9 cellular contexts compared by ENCODE assay signal in the genomic region with DNA sequence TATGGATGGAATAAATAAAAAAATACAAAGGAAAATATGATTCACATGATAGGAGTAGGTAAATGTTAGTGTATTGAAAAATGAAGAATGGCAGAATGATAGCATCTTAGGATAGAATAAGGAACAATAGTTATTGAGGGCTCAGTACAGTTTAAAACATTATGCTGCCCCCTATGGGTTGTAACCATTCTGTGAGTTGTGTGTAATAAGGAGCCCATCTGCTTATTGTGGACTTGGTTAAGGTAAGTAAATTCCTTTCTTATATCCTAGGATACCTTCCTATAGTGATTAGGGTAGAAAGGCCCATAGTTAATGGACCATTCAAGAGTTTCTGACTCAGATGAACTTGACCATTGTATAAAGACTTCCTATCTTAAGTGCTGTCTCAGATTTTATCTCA.
DNase-seq lines count a peak whose midpoint lies in the region; ATAC-seq and TF ChIP-seq lines count a peak whose summit lies in the region.
"Had no signal": no experiment of that assay in that cellular context is flagged by ENCODE, and none has a peak within 500 bp of the region (broad histone marks: within the 10 kb centered on the region; RNA-seq: fewer than 3 reads in every experiment).

No MANE protein-coding gene starts in this region.

- H3K9me3 Mint-ChIP-seq in chondrocyte (ENCODE audit: low read depth) (no peaks in the 10 kb centered on the region), neural crest cell (peaks cover 3% of the 10 kb centered on the region)
- H3K9me3 Mint-ChIP-seq in activated T-cell treated with anti-CD3 and anti-CD28 coated beads, Interleukin-2, amount 50 U/mL, for 24 hours, result peaks cover 3% of the 10 kb centered on the region

- peak; percentile 45 for TF ChIP-seq CTCF in GM13977 (IDR thresholded peaks at IDR 0.05; ENCODE audit: extremely low read depth, insufficient read depth, missing control alignments)
- TF ChIP-seq CTCF in MM.1S (IDR thresholded peaks at IDR 0.05; ENCODE audit: low read length), result peak; percentile 34
- peak; percentile 70 for TF ChIP-seq CTCF in chondrocyte (IDR thresholded peaks at IDR 0.05)
- peak; percentile 53 for TF ChIP-seq CTCF in neural crest cell (conservative IDR thresholded peaks at IDR 0.05)

- no peaks in the 10 kb centered on the region for H3K27me3 ChIP-seq in MM.1S (replicated peaks; ENCODE audit: insufficient read depth, low read length)

- DNase-seq in GM13977 (ENCODE audit: low spot score), result no peak
- peak; percentile 27 for DNase-seq in MM.1S
- no peak for DNase-seq in chondrocyte (ENCODE audit: low spot score)
- no peak for DNase-seq in neural crest cell (ENCODE audit: low read depth, low spot score)
- no peak for DNase-seq in LoVo (ENCODE audit: low spot score)
- DNase-seq in activated T-cell treated with anti-CD3 and anti-CD28 coated beads, Interleukin-2, amount 50 U/mL, for 24 hours, result no peak
- DNase-seq: activated naive CD4-positive, alpha-beta T cell had no signal

- H3K9me2 ChIP-seq in MM.1S (replicated peaks; ENCODE audit: insufficient read depth, low read length), result no peaks in the 10 kb centered on the region

- no peak overlapping the region for H3K27ac Mint-ChIP-seq in chondrocyte (ENCODE audit: unreplicated experiment)
- H3K27ac Mint-ChIP-seq in neural crest cell (ENCODE audit: unreplicated experiment), result no peak overlapping the region
- no peak overlapping the region for H3K27ac Mint-ChIP-seq in activated T-cell treated with anti-CD3 and anti-CD28 coated beads, Interleukin-2, amount 50 U/mL, for 24 hours

- H3K4me3 ChIP-seq in MM.1S (ENCODE audit: low read length), result no peak overlapping the region
- H3K4me3 ChIP-seq: thoracic aorta had no signal

- peaks cover 1% of the 10 kb centered on the region for H3K27me3 Mint-ChIP-seq in chondrocyte (ENCODE audit: low read depth)
- H3K27me3 Mint-ChIP-seq in neural crest cell (ENCODE audit: low read depth), result no peaks in the 10 kb centered on the region
- H3K27me3 Mint-ChIP-seq in activated T-cell treated with anti-CD3 and anti-CD28 coated beads, Interleukin-2, amount 50 U/mL, for 24 hours, result no peaks in the 10 kb centered on the region

- H3K36me3 Mint-ChIP-seq in chondrocyte (ENCODE audit: low read depth) (peaks cover 2% of the 10 kb centered on the region), neural crest cell (ENCODE audit: low read depth) (no peaks in the 10 kb centered on the region)
- H3K36me3 Mint-ChIP-seq in activated T-cell treated with anti-CD3 and anti-CD28 coated beads, Interleukin-2, amount 50 U/mL, for 24 hours (ENCODE audit: low read depth), result no peaks in the 10 kb centered on the region

- no peak for ATAC-seq in GM21717 (IDR thresholded peaks at IDR 0.05; ENCODE audit: unreplicated experiment)

- H3K36me3 ChIP-seq in MM.1S (replicated peaks; ENCODE audit: insufficient read depth, low read length), result no peaks in the 10 kb centered on the region; the same call in 1 of the 2 replicates
- H3K36me3 ChIP-seq: thoracic aorta had no signal

- H3K4me2 ChIP-seq in MM.1S (ENCODE audit: low read depth, low read length), result no peak overlapping the region

- no peaks in the 10 kb centered on the region for H3K4me1 ChIP-seq in MM.1S (ENCODE audit: low read length)

- no peak overlapping the region for H3K9ac ChIP-seq in MM.1S (ENCODE audit: low read length)

- H3K4me3 Mint-ChIP-seq in chondrocyte (ENCODE audit: unreplicated experiment), result no peak overlapping the region
- no peak overlapping the region for H3K4me3 Mint-ChIP-seq in neural crest cell
- no peak overlapping the region for H3K4me3 Mint-ChIP-seq in activated T-cell treated with anti-CD3 and anti-CD28 coated beads, Interleukin-2, amount 50 U/mL, for 24 hours

- H3K4me1 Mint-ChIP-seq in chondrocyte (ENCODE audit: low read depth), result no peaks in the 10 kb centered on the region
- no peaks in the 10 kb centered on the region for H3K4me1 Mint-ChIP-seq in neural crest cell
- no peaks in the 10 kb centered on the region for H3K4me1 Mint-ChIP-seq in activated T-cell treated with anti-CD3 and anti-CD28 coated beads, Interleukin-2, amount 50 U/mL, for 24 hours (ENCODE audit: low read depth)

- no peaks in the 10 kb centered on the region for H3K79me2 ChIP-seq in MM.1S (ENCODE audit: low read length)

- no peak overlapping the region for H2AFZ ChIP-seq in MM.1S (ENCODE audit: low read length)

- in situ Hi-C loops in GM13977 (cut with MboI; ENCODE audit: low pct_unique_long_range_greater_than_20kb, low sequenced_read_pairs, unreplicated experiment), result no loop called here

- no peaks in the 10 kb centered on the region for H3K9me3 ChIP-seq in MM.1S (replicated peaks; ENCODE audit: insufficient read depth, low read length)
- H3K9me3 ChIP-seq: thoracic aorta had no signal

- H3F3A ChIP-seq in MM.1S (ENCODE audit: insufficient read depth, low read length), result no peaks in the 10 kb centered on the region

- no peak overlapping the region for H3K27ac ChIP-seq in MM.1S (ENCODE audit: low read length)
- H3K27ac ChIP-seq: thoracic aorta had no signal

- no peaks in the 10 kb centered on the region for H4K20me1 ChIP-seq in MM.1S (ENCODE audit: insufficient read depth, low read length)
